17 cellular contexts compared by ENCODE assay signal in the genomic region with DNA sequence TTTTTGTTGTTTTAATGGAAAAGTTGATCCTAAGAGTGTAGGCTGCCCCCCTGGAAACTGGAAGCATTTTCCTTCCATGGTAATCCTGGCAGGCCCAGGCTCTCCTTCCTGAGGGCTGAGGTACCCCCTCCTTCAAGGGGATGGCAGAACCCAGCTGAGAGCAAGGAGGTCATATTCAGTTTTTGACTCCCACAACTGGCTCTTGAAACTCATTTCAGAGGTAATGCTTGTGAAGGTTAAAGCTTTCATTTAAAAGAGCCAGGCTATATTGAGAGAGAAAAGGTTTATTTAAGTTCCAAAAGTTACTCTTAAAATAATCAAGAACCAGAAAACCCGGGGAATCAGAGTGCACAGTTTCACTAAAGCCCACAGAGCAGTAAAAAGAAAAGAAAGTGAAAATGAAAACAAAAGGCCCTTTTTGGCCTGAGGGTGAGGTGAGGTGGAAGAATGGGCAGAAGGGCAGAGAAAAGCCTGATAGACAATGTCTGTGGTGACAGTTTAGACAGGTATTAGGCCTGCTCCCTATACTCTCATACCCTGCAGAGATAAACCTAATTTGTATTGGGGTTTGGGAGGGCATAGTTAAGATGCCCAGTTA. TPM values are rescaled to one million over a fixed set of nuclear protein-coding genes. Genes with fewer than 3 reads are reported as not detected.
DNase-seq lines count a peak whose midpoint lies in the region; ATAC-seq, FAIRE-seq and TF ChIP-seq lines count a peak whose summit lies in the region.
"Had no signal": no experiment of that assay in that cellular context is flagged by ENCODE, and none has a peak within 500 bp of the region (broad histone marks: within the 10 kb centered on the region; RNA-seq: fewer than 3 reads in every experiment).

No MANE protein-coding gene starts in this region.

- FAIRE-seq in GM19239 (lab: Jason Lieb, UNC): peak; percentile 86
- FAIRE-seq: HTR-8/SVneo had no signal

- intact Hi-C loops in right cardiac atrium (cut with DNase I): loop anchor here in 2 of 4 donors (10.0 kb wide), 1 partner anchor 348 kb away; the partner anchor contains the start of gene CLSTN2 (in 2 of the 2)

- H3K4me1 ChIP-seq in right cardiac atrium (ENCODE audit: control insufficient read depth, insufficient read depth, low read length): peaks cover 2% of the 10 kb centered on the region
- no peaks in the 10 kb centered on the region for H3K4me1 ChIP-seq in right atrium auricular region
- H3K4me1 ChIP-seq: tibial nerve had no signal

- H3K27me3 ChIP-seq in right cardiac atrium (ENCODE audit: control insufficient read depth, insufficient read depth) (no peaks in the 10 kb centered on the region), right atrium auricular region (no peaks in the 10 kb centered on the region)
- H3K27me3 ChIP-seq: tibial nerve had no signal

- 72% methylated on average over 1 of the region's 1 CpG for WGBS in right cardiac atrium

- ATAC-seq in GM21786 (IDR thresholded peaks at IDR 0.05; ENCODE audit: unreplicated experiment) (peak; percentile 92), HG03175 (IDR thresholded peaks at IDR 0.05; ENCODE audit: unreplicated experiment) (peak; percentile 78), right cardiac atrium (no peak), HG03139 (IDR thresholded peaks at IDR 0.05; ENCODE audit: unreplicated experiment) (no peak)
- ATAC-seq: effector memory CD8-positive, alpha-beta T cell had no signal

- H3K36me3 ChIP-seq in right atrium auricular region: no peaks in the 10 kb centered on the region
- H3K36me3 ChIP-seq: tibial nerve had no signal

- H3K4me3 ChIP-seq in GM12864 (ENCODE audit: low read depth, low read length) (no peak overlapping the region), right cardiac atrium (ENCODE audit: low read length) (no peak overlapping the region), right atrium auricular region (no peak overlapping the region)
- H3K4me3 ChIP-seq: tibial nerve had no signal

- H3K27ac ChIP-seq in right cardiac atrium (ENCODE audit: low read length) (no peak overlapping the region), right atrium auricular region (no peak overlapping the region)
- H3K27ac ChIP-seq: tibial nerve had no signal

- no peaks in the 10 kb centered on the region for H3K9me3 ChIP-seq in right cardiac atrium (ENCODE audit: control insufficient read depth, low read length)
- no peaks in the 10 kb centered on the region for H3K9me3 ChIP-seq in right atrium auricular region
- H3K9me3 ChIP-seq: tibial nerve had no signal

- TF ChIP-seq CTCF in GM12864 (IDR thresholded peaks at IDR 0.05; ENCODE audit: low read depth, low read length, missing control alignments): no peak
- no peak for TF ChIP-seq CTCF in right atrium auricular region (IDR thresholded peaks at IDR 0.05)

- peak; percentile 5 for DNase-seq in GM12864 (ENCODE audit: low read depth)
- peak; percentile 22 for DNase-seq in GM19239 (ENCODE audit: insufficient read length, low spot score)
- DNase-seq in NCI-H526 (lab: John Stamatoyannopoulos, UW): no peak
- no peak for DNase-seq in right cardiac atrium
- no peak for DNase-seq in right atrium auricular region (ENCODE audit: low spot score)
- DNase-seq: ACHN; activated B cell treated with CpG ODN at 0.5 μM for 24 hours; activated T-cell treated with anti-CD3 and anti-CD28 coated beads, Interleukin-2, amount 50 U/mL, for 1 hour; DMS53; effector memory CD8-positive, alpha-beta T cell; naive thymus-derived CD4-positive, alpha-beta T cell; NCI-H748 treated with DMSO at 0.1 percent for 48 hours had no signal

RNA-seq across cellular contexts. Expression of gene RBP1, which starts 47.0 kb away (rescaled TPM):
- total RNA-seq in right cardiac atrium: 10 to 100 TPM; 39.3 to 60.9 (median 54.9) TPM
- polyA plus RNA-seq in right cardiac atrium: 65.6 TPM
- 10 to 100 TPM; 27.7 to 28.2 TPM for total RNA-seq in right atrium auricular region
- total RNA-seq: activated B cell treated with CpG ODN at 0.5 μM for 24 hours; naive thymus-derived CD4-positive, alpha-beta T cell had no signal
- polyA plus RNA-seq: naive thymus-derived CD4-positive, alpha-beta T cell had no signal

Comparison
In these comparisons a context has a peak if more than half of its experiments do, and no peak if none do; other contexts are left out.
1. DNase-seq: peak in GM12864 (single experiment) and GM19239 (single experiment); none in NCI-H526 (0 of 2), right cardiac atrium (0 of 3) and right atrium auricular region (single experiment).
2. ATAC-seq: peak in GM21786 (single experiment) and HG03175 (single experiment); none in right cardiac atrium (0 of 2) and HG03139 (single experiment).